11 cellular contexts compared by ENCODE assay signal in genomic region chr16:88063201-88063773, GRCh38.
A peak's percentile ranks its signal among the peaks of the same experiment; 100 is the strongest.
DNase-seq lines count a peak whose midpoint lies in the region; ATAC-seq and TF ChIP-seq lines count a peak whose summit lies in the region.
"Had no signal": no experiment of that assay in that cellular context is flagged by ENCODE, and none has a peak within 500 bp of the region (broad histone marks: within the 10 kb centered on the region; RNA-seq: fewer than 3 reads in every experiment).

No MANE protein-coding gene starts in this region.

- peaks cover 12% of the 10 kb centered on the region for H3K36me3 Mint-ChIP-seq in brain
- H3K36me3 Mint-ChIP-seq in CD4-positive, alpha-beta memory T cell: peaks cover 7 to 36% of the 10 kb centered on the region in 2 donors

- H3K9ac ChIP-seq in skeletal muscle satellite cell (ENCODE audit: low read depth, low read length): peak overlapping the region; percentile 19

- H3K27me3 ChIP-seq in right cardiac atrium (ENCODE audit: control insufficient read depth, insufficient read depth): no peaks in the 10 kb centered on the region
- H3K27me3 ChIP-seq in skeletal muscle satellite cell (ENCODE audit: control insufficient read depth, insufficient read depth, low read length): no peaks in the 10 kb centered on the region
- H3K27me3 ChIP-seq in CD4-positive, alpha-beta memory T cell (ENCODE audit: insufficient read depth, low read length): no peaks in the 10 kb centered on the region

- in situ Hi-C loops in G401 (cut with HindIII; ENCODE audit: low sequenced_read_pairs): no loop called here

- TF ChIP-seq CTCF in brain (conservative IDR thresholded peaks at IDR 0.05): peak; percentile 35 to 47

- intact Hi-C loops in right cardiac atrium (cut with DNase I): no loop called here
- intact Hi-C loops in CD4-positive, alpha-beta memory T cell (cut with micrococcal nuclease): no loop called here

- H3K9me3 ChIP-seq in right cardiac atrium (ENCODE audit: control insufficient read depth, low read length) (no peaks in the 10 kb centered on the region), skeletal muscle satellite cell (replicated peaks; ENCODE audit: low read length) (no peaks in the 10 kb centered on the region)
- no peaks in the 10 kb centered on the region for H3K9me3 ChIP-seq in CD4-positive, alpha-beta memory T cell (ENCODE audit: control insufficient read depth in 1 of 2, low read length in 2 of 2)

- H3K4me1 ChIP-seq in right cardiac atrium (ENCODE audit: control insufficient read depth, insufficient read depth, low read length): no peaks in the 10 kb centered on the region
- H3K4me1 ChIP-seq in skeletal muscle satellite cell (ENCODE audit: control insufficient read depth, insufficient read depth, low read length): peaks cover 22% of the 10 kb centered on the region
- H3K4me1 ChIP-seq in CD4-positive, alpha-beta memory T cell (ENCODE audit: insufficient read depth, low read length): no peaks in the 10 kb centered on the region

- DNase-seq in G401 (ENCODE audit: low spot score): peak; percentile 37
- DNase-seq in right cardiac atrium: peak; percentile 64 to 85 (median 80)
- no peak for DNase-seq in CD4-positive, alpha-beta memory T cell
- DNase-seq in NCI-H1092 treated with DMSO at 0.1 percent for 48 hours (lab: John Stamatoyannopoulos, UW): no peak
- DNase-seq: activated T-cell treated with anti-CD3 and anti-CD28 coated beads, Interleukin-2, amount 50 U/mL, for 4 hours; naive thymus-derived CD8-positive, alpha-beta T cell had no signal

- no peak overlapping the region for H3K4me3 Mint-ChIP-seq in brain
- H3K4me3 Mint-ChIP-seq in CD4-positive, alpha-beta memory T cell: no peak overlapping the region
- H3K4me3 Mint-ChIP-seq: activated T-cell treated with anti-CD3 and anti-CD28 coated beads, Interleukin-2, amount 50 U/mL, for 4 hours; naive thymus-derived CD8-positive, alpha-beta T cell had no signal

- H3K36me3 ChIP-seq in skeletal muscle satellite cell (ENCODE audit: insufficient read depth, low read length): peaks cover 18% of the 10 kb centered on the region
- peaks cover 7% of the 10 kb centered on the region for H3K36me3 ChIP-seq in CD4-positive, alpha-beta memory T cell (ENCODE audit: insufficient read depth, low read length)

- CTCF ChIA-PET in CD4-positive, alpha-beta memory T cell (lab: Charles Lee; ENCODE audit: partially characterized antibody): no interaction called here

- H3K9me3 Mint-ChIP-seq in brain: peaks cover 0 to 2% (median 0%) of the 10 kb centered on the region in 5 experiments
- H3K9me3 Mint-ChIP-seq in CD4-positive, alpha-beta memory T cell: peaks cover 0 to 2% (median 0%) of the 10 kb centered on the region in 8 donors
- H3K9me3 Mint-ChIP-seq: activated T-cell treated with anti-CD3 and anti-CD28 coated beads, Interleukin-2, amount 50 U/mL, for 4 hours; naive thymus-derived CD8-positive, alpha-beta T cell had no signal

- peak overlapping the region; percentile 67 for H3K27ac ChIP-seq in right cardiac atrium (ENCODE audit: low read length)
- H3K27ac ChIP-seq in CD4-positive, alpha-beta memory T cell (ENCODE audit: low read depth, low read length): no peak overlapping the region
- H3K27ac ChIP-seq: epithelial cell of prostate had no signal

- H3K4me2 ChIP-seq in skeletal muscle satellite cell (ENCODE audit: low read length): peak overlapping the region; percentile 16

- peak overlapping the region; percentile 38 to 89 (median 74) for H3K27ac Mint-ChIP-seq in brain
- H3K27ac Mint-ChIP-seq in CD4-positive, alpha-beta memory T cell: peak overlapping the region in 1 of 7 donors; percentile 57
- H3K27ac Mint-ChIP-seq: naive thymus-derived CD8-positive, alpha-beta T cell had no signal

- peaks cover 27% of the 10 kb centered on the region for H3K4me1 Mint-ChIP-seq in brain
- no peaks in the 10 kb centered on the region for H3K4me1 Mint-ChIP-seq in CD4-positive, alpha-beta memory T cell

- H3K27me3 Mint-ChIP-seq in brain: no peaks in the 10 kb centered on the region
- H3K27me3 Mint-ChIP-seq in CD4-positive, alpha-beta memory T cell: no peaks in the 10 kb centered on the region
- H3K27me3 Mint-ChIP-seq: naive thymus-derived CD8-positive, alpha-beta T cell had no signal

- POLR2A ChIA-PET in CD4-positive, alpha-beta memory T cell (lab: Charles Lee; ENCODE audit: partially characterized antibody): no interaction called here

- ATAC-seq in right cardiac atrium (peak; percentile 64 to 67), HG03025 (IDR thresholded peaks at IDR 0.05; ENCODE audit: low FRiP score, unreplicated experiment) (no peak), HG03439 (IDR thresholded peaks at IDR 0.05; ENCODE audit: unreplicated experiment) (no peak)
- ATAC-seq: activated T-cell treated with anti-CD3 and anti-CD28 coated beads, Interleukin-2, amount 50 U/mL, for 4 hours; naive thymus-derived CD8-positive, alpha-beta T cell had no signal

- 50% methylated on average over 16 of the region's 16 CpGs for WGBS in right cardiac atrium

- H3K4me3 ChIP-seq in right cardiac atrium (ENCODE audit: low read length) (no peak overlapping the region), skeletal muscle satellite cell (ENCODE audit: low read length) (no peak overlapping the region)
- H3K4me3 ChIP-seq in CD4-positive, alpha-beta memory T cell (ENCODE audit: low read length in 2 of 2): no peak overlapping the region

Comparison
In these comparisons a context has a peak if more than half of its experiments do, and no peak if none do; other contexts are left out.
1. DNase-seq: peak in G401 (single experiment) and right cardiac atrium (3 of 3); none in CD4-positive, alpha-beta memory T cell (0 of 5) and NCI-H1092 treated with DMSO at 0.1 percent for 48 hours (single experiment).
2. ATAC-seq: peak in right cardiac atrium (2 of 2); none in HG03025 (single experiment) and HG03439 (single experiment).